16 cellular contexts compared by ENCODE assay signal in genomic region chr7:90841759-90842429, GRCh38.
"Had no signal": no experiment of that assay in that cellular context is flagged by ENCODE, and none has a peak within 500 bp of the region (broad histone marks: within the 10 kb centered on the region; RNA-seq: fewer than 3 reads in every experiment).

No MANE protein-coding gene starts in this region.

- H3K4me3 ChIP-seq: breast epithelium, lung, thoracic aorta had no signal

- H3K4me1 ChIP-seq: breast epithelium had no signal

- H3K27me3 ChIP-seq: breast epithelium had no signal

- H3K36me3 ChIP-seq: breast epithelium, thoracic aorta had no signal

- ATAC-seq: activated CD4-positive, CD25-positive, alpha-beta regulatory T cell treated with anti-CD3 and anti-CD28 coated beads, Interleukin-2, amount 50 U/mL, for 24 hours; stimulated activated naive CD8-positive, alpha-beta T cell treated with anti-CD3 and anti-CD28 coated beads, Interleukin-15, amount 100 ng/mL, for 72 hours; T-helper 17 cell had no signal

- H3K27ac ChIP-seq: breast epithelium, thoracic aorta had no signal

- DNase-seq: activated CD4-positive, alpha-beta memory T cell treated with anti-CD3 and anti-CD28 coated beads for 36 hours; activated naive CD8-positive, alpha-beta T cell treated with anti-CD3 and anti-CD28 coated beads, Interleukin-2, amount 10 ng/mL, durations not matched to agents 7 days and 5 days; activated T-cell treated with anti-CD3 and anti-CD28 coated beads, Interleukin-2, amount 50 U/mL, for 48 hours; aorta; endodermal cell; erythroblast; hypothalamus; kidney glomerular epithelial cell; stimulated activated CD4-positive, alpha-beta T cell treated with anti-CD3 and anti-CD28 coated beads, Interleukin-4, amount 100 ng/mL, for 1 hour; stimulated activated CD8-positive, alpha-beta memory T cell treated with anti-CD3 and anti-CD28 coated beads, Interleukin-4, amount 100 ng/mL, for 48 hours; stimulated activated naive CD8-positive, alpha-beta T cell treated with anti-CD3 and anti-CD28 coated beads, Interleukin-15, amount 100 ng/mL, for 72 hours; T-helper 17 cell had no signal
